10 cellular contexts compared by ENCODE assay signal in genomic region chr22:39077513-39077840, GRCh38. TPM values are rescaled to one million over a fixed set of nuclear protein-coding genes. Genes with fewer than 3 reads are reported as not detected.
DNase-seq lines count a peak whose midpoint lies in the region; ATAC-seq, FAIRE-seq and TF ChIP-seq lines count a peak whose summit lies in the region.
"Had no signal": no experiment of that assay in that cellular context is flagged by ENCODE, and none has a peak within 500 bp of the region (broad histone marks: within the 10 kb centered on the region; RNA-seq: fewer than 3 reads in every experiment).

No MANE protein-coding gene starts in this region.

- H3K4me2 ChIP-seq in hepatocyte: peak overlapping the region; percentile 74

- no peak for ATAC-seq in stimulated activated effector memory CD8-positive, alpha-beta T cell treated with anti-CD3 and anti-CD28 coated beads, Interleukin-12 subunit alpha, Interleukin-12 subunit beta, amount 100 ng/mL, for 72 hours
- no peak for ATAC-seq in HG03108 (IDR thresholded peaks at IDR 0.05; ENCODE audit: unreplicated experiment)
- ATAC-seq in GM21447 (IDR thresholded peaks at IDR 0.05; ENCODE audit: unreplicated experiment): no peak

- H3K4me1 Mint-ChIP-seq in stimulated activated effector memory CD8-positive, alpha-beta T cell treated with anti-CD3 and anti-CD28 coated beads, Interleukin-12 subunit alpha, Interleukin-12 subunit beta, amount 100 ng/mL, for 72 hours: peaks cover 49% of the 10 kb centered on the region

- WGBS in hepatocyte (ENCODE audit: low lambda C conversion rate, missing lambda C conversion rate): 89% methylated on average over 4 of the region's 4 CpGs

- H3K4me1 ChIP-seq in hepatocyte (ENCODE audit: insufficient read depth): no peaks in the 10 kb centered on the region

- H3K36me3 Mint-ChIP-seq in stimulated activated effector memory CD8-positive, alpha-beta T cell treated with anti-CD3 and anti-CD28 coated beads, Interleukin-12 subunit alpha, Interleukin-12 subunit beta, amount 100 ng/mL, for 72 hours: peaks cover 64% of the 10 kb centered on the region

- no peaks in the 10 kb centered on the region for H3K27me3 ChIP-seq in hepatocyte

- no peaks in the 10 kb centered on the region for H3K9me3 ChIP-seq in hepatocyte (ENCODE audit: low read depth)

- H3K36me3 ChIP-seq in hepatocyte (replicated peaks; ENCODE audit: insufficient read depth, low read depth): no peaks in the 10 kb centered on the region

- DNase-seq in GM19239 (ENCODE audit: insufficient read length, low spot score) (no peak), hepatocyte (ENCODE audit: low spot score) (no peak), retina (no peak), middle frontal gyrus (ENCODE audit: extremely low spot score, low spot score) (no peak)
- DNase-seq in stimulated activated effector memory CD8-positive, alpha-beta T cell treated with anti-CD3 and anti-CD28 coated beads, Interleukin-12 subunit alpha, Interleukin-12 subunit beta, amount 100 ng/mL, for 72 hours (ENCODE audit: low spot score in 2 of 2): no peak

- FAIRE-seq in GM19239 (lab: Jason Lieb, UNC): peak; percentile 52

- peak overlapping the region; percentile 96 for H3K27ac Mint-ChIP-seq in stimulated activated effector memory CD8-positive, alpha-beta T cell treated with anti-CD3 and anti-CD28 coated beads, Interleukin-12 subunit alpha, Interleukin-12 subunit beta, amount 100 ng/mL, for 72 hours

- no peaks in the 10 kb centered on the region for H4K20me1 ChIP-seq in hepatocyte (ENCODE audit: insufficient read depth, poor library complexity, severe bottlenecking)

- peak overlapping the region; percentile 99 for H3K4me3 Mint-ChIP-seq in stimulated activated effector memory CD8-positive, alpha-beta T cell treated with anti-CD3 and anti-CD28 coated beads, Interleukin-12 subunit alpha, Interleukin-12 subunit beta, amount 100 ng/mL, for 72 hours

- TF ChIP-seq CTCF in WI38 (IDR thresholded peaks at IDR 0.05; ENCODE audit: low read depth, low read length): no peak
- TF ChIP-seq CTCF in hepatocyte (IDR thresholded peaks at IDR 0.05; ENCODE audit: poor library complexity): no peak

- H2AFZ ChIP-seq in hepatocyte: peak overlapping the region; percentile 54

- peak overlapping the region; percentile 59 for H3K4me3 ChIP-seq in WI38 (ENCODE audit: low read depth, low read length)
- H3K4me3 ChIP-seq in hepatocyte: no peak overlapping the region

- no peak overlapping the region for H3K27ac ChIP-seq in hepatocyte

- no peaks in the 10 kb centered on the region for H3K79me2 ChIP-seq in hepatocyte

- no peaks in the 10 kb centered on the region for H3K9me3 Mint-ChIP-seq in stimulated activated effector memory CD8-positive, alpha-beta T cell treated with anti-CD3 and anti-CD28 coated beads, Interleukin-12 subunit alpha, Interleukin-12 subunit beta, amount 100 ng/mL, for 72 hours

- no peaks in the 10 kb centered on the region for H3K9me2 ChIP-seq in hepatocyte (replicated peaks; ENCODE audit: insufficient read depth)

RNA-seq across cellular contexts. Expression of gene APOBEC3G, which starts 0.4 kb away (rescaled TPM):
- total RNA-seq in hepatocyte: 4.6 and 4.8 TPM in 2 replicates
- 1.2 and 1.3 TPM in 2 replicates for polyA plus RNA-seq in hepatocyte

RNA-seq across cellular contexts. Expression of gene APOBEC3H, which starts 19.6 kb away (rescaled TPM):
- not detected in 2 replicates for total RNA-seq in hepatocyte
- polyA plus RNA-seq in hepatocyte: not detected in 2 replicates
- total RNA-seq: dermis microvascular lymphatic vessel endothelial cell, RPMI7951 had no signal

RNA-seq across cellular contexts. Expression of gene APOBEC3F, which starts 36.8 kb away (rescaled TPM):
- 1.2 and 4.7 TPM in 2 replicates for total RNA-seq in hepatocyte
- polyA plus RNA-seq in hepatocyte: 8.8 and 10.0 TPM in 2 replicates

RNA-seq across cellular contexts. Expression of gene APOBEC3D, which starts 56.5 kb away (rescaled TPM):
- total RNA-seq in hepatocyte: 1.4 and 1.5 TPM in 2 replicates
- polyA plus RNA-seq in hepatocyte: 1.4 and 1.5 TPM in 2 replicates
